ENCODE assay signal across 15 cellular contexts in genomic region chr15:63983071-63983711, GRCh38.
DNase-seq lines count a peak whose midpoint lies in the region; ATAC-seq, FAIRE-seq and TF ChIP-seq lines count a peak whose summit lies in the region.
"Had no signal": no experiment of that assay in that cellular context is flagged by ENCODE, and none has a peak within 500 bp of the region (broad histone marks: within the 10 kb centered on the region; RNA-seq: fewer than 3 reads in every experiment).

No MANE protein-coding gene starts in this region.

- H3K9me1 ChIP-seq in K562 (ENCODE audit: control insufficient read depth, insufficient read depth, low read length), result no peaks in the 10 kb centered on the region

- H3K9me3 Mint-ChIP-seq in activated T-helper 17 cell treated with anti-CD3 and anti-CD28 coated beads, Interleukin-2, amount 50 U/mL, for 72 hours, result no peaks in the 10 kb centered on the region
- H3K9me3 Mint-ChIP-seq: activated CD4-positive, alpha-beta memory T cell treated with anti-CD3 and anti-CD28 coated beads, Interleukin-2, amount 10 ng/mL, durations not matched to agents 7 days and 5 days had no signal

- no peaks in the 10 kb centered on the region for H3K79me2 ChIP-seq in K562 (ENCODE audit: control insufficient read depth, insufficient read depth, low read length)
- no peaks in the 10 kb centered on the region for H3K79me2 ChIP-seq in mesendoderm (ENCODE audit: control insufficient read depth, insufficient read depth, low read length)
- H3K79me2 ChIP-seq: parathyroid adenoma had no signal

- H3K79me1 ChIP-seq in mesendoderm (ENCODE audit: low read length), result no peaks in the 10 kb centered on the region

- POLR2A ChIA-PET in AG04450 (lab: Yijun Ruan, JAX) (interaction anchor here (0.5 kb wide), 1 partner anchor 58 kb away, joined by 6 read pairs; no protein-coding TSS in a partner anchor), HEK293 (lab: Yijun Ruan, JAX) (no interaction called here), K562 (lab: Yijun Ruan, JAX) (interaction anchor here (0.6 to 1.3 kb wide), 3 partner anchors 8 to 94 kb away, joined by 3 to 5 read pairs (median 3); no protein-coding TSS in a partner anchor)

- no peak overlapping the region for H2BK120ac ChIP-seq in mesendoderm (ENCODE audit: low read depth, low read length)

- H3K4me1 ChIP-seq in HEK293 (ENCODE audit: control insufficient read depth, insufficient read depth, low read length) (no peaks in the 10 kb centered on the region), K562 (replicated peaks in 1 of 2; ENCODE audit: control insufficient read depth in 2 of 2, insufficient read depth in 2 of 2, low read length in 2 of 2) (peaks cover 17 to 29% of the 10 kb centered on the region in 2 experiments), mesendoderm (ENCODE audit: control insufficient read depth, low read depth, low read length) (no peaks in the 10 kb centered on the region)
- H3K4me1 ChIP-seq: parathyroid adenoma had no signal

- no peaks in the 10 kb centered on the region for H3K27me3 Mint-ChIP-seq in activated T-helper 17 cell treated with anti-CD3 and anti-CD28 coated beads, Interleukin-2, amount 50 U/mL, for 72 hours
- H3K27me3 Mint-ChIP-seq: activated CD4-positive, alpha-beta memory T cell treated with anti-CD3 and anti-CD28 coated beads, Interleukin-2, amount 10 ng/mL, durations not matched to agents 7 days and 5 days had no signal

- no peak for FAIRE-seq in K562 (lab: Jason Lieb, UNC)

- H3K4me2 ChIP-seq in K562 (ENCODE audit: insufficient read depth, low read length), result no peak overlapping the region
- H3K4me2 ChIP-seq in mesendoderm (ENCODE audit: low read length), result no peak overlapping the region

- TF ChIP-seq CTCF in AG04450 (IDR thresholded peaks at IDR 0.05; ENCODE audit: low read depth, low read length) (0 out of 2 replicates have a peak, but pooled peaks have one; percentile 7), HEK293 (tag by site-specific recombination; IDR thresholded peaks at IDR 0.05) (no peak), K562 (IDR thresholded peaks at IDR 0.05 in 2 of 3, conservative IDR thresholded peaks at IDR 0.05 in 1 of 3; ENCODE audit: insufficient read depth in 2 of 3, low read depth in 1 of 3, low read length in 3 of 3) (peak; percentile 44 to 47 (median 44); a peak in 5 of 6 replicates), coronary artery (IDR thresholded peaks at IDR 0.05) (no peak)

- no peak overlapping the region for H3K4ac ChIP-seq in mesendoderm (ENCODE audit: low read depth, low read length)

- TF ChIP-seq RAD21 in K562 (CRISPR knock-in tag; conservative IDR thresholded peaks at IDR 0.05 in 1 of 2, IDR thresholded peaks at IDR 0.05 in 1 of 2), result peak in 1 of 2 experiments; percentile 61; a peak in 2 of 4 replicates

- H3K36me3 ChIP-seq in HEK293 (ENCODE audit: control insufficient read depth in 2 of 2, insufficient read depth in 1 of 2, low read length in 2 of 2) (no peaks in the 10 kb centered on the region), K562 (ENCODE audit: control insufficient read depth, insufficient read depth, low read length) (no peaks in the 10 kb centered on the region), mesendoderm (ENCODE audit: control insufficient read depth, insufficient read depth, low read length) (no peaks in the 10 kb centered on the region)
- H3K36me3 ChIP-seq: adrenal gland, BLaER1, tibial artery had no signal

- ATAC-seq in K562 (peak; percentile 72), GM19035 (IDR thresholded peaks at IDR 0.05; ENCODE audit: unreplicated experiment) (no peak)
- ATAC-seq in activated T-helper 17 cell treated with anti-CD3 and anti-CD28 coated beads, Interleukin-2, amount 50 U/mL, for 72 hours (replicated peaks), result no peak

- peaks cover 9% of the 10 kb centered on the region for H3K4me1 Mint-ChIP-seq in activated T-helper 17 cell treated with anti-CD3 and anti-CD28 coated beads, Interleukin-2, amount 50 U/mL, for 72 hours

- no peak overlapping the region for H4K5ac ChIP-seq in mesendoderm (ENCODE audit: low read length)

- H3K27ac ChIP-seq in AG04450 (ENCODE audit: low read depth, low read length) (no peak overlapping the region), HEK293 (ENCODE audit: extremely low read depth, low read depth, low read length) (no peak overlapping the region), K562 (ENCODE audit: extremely low read depth, low read depth, low read length) (no peak overlapping the region), mesendoderm (ENCODE audit: low read depth, low read length) (no peak overlapping the region), coronary artery (no peak overlapping the region)
- H3K27ac ChIP-seq: adrenal gland, BLaER1, epithelial cell of prostate, parathyroid adenoma had no signal

- H3K9me3 ChIP-seq in AG04450 (ENCODE audit: control insufficient read depth, insufficient read depth, low read length), result no peaks in the 10 kb centered on the region
- H3K9me3 ChIP-seq in HEK293 (ENCODE audit: control insufficient read depth, insufficient read depth, low read depth, low read length), result no peaks in the 10 kb centered on the region
- H3K9me3 ChIP-seq in K562 (replicated peaks; ENCODE audit: control insufficient read depth, insufficient read depth, low read depth, low read length), result no peaks in the 10 kb centered on the region
- H3K9me3 ChIP-seq: adrenal gland, BLaER1, tibial artery had no signal

- peaks cover 9% of the 10 kb centered on the region for H3K27me3 ChIP-seq in AG04450 (ENCODE audit: control insufficient read depth, insufficient read depth, low read length)
- H3K27me3 ChIP-seq in K562 (ENCODE audit: control insufficient read depth in 2 of 2, insufficient read depth in 2 of 2, low read length in 2 of 2), result no peaks in the 10 kb centered on the region
- no peaks in the 10 kb centered on the region for H3K27me3 ChIP-seq in mesendoderm (ENCODE audit: insufficient read depth, low read length, poor library complexity)
- H3K27me3 ChIP-seq: adrenal gland, BLaER1, tibial artery had no signal

- H3K4me3 ChIP-seq in AG04450 (ENCODE audit: low read depth, low read length) (no peak overlapping the region), HEK293 (ENCODE audit: low read depth, low read length) (no peak overlapping the region), K562 (no peak overlapping the region), mesendoderm (ENCODE audit: low read length) (no peak overlapping the region), coronary artery (no peak overlapping the region)
- H3K4me3 ChIP-seq: adrenal gland, BLaER1, tibial artery had no signal

- TF ChIP-seq EP300 in K562 (IDR thresholded peaks at IDR 0.05; ENCODE audit: low read length), result no peak

- intact Hi-C loops in K562 (cut with micrococcal nuclease), result loop anchor here (2.0 to 5.0 kb wide), 2 partner anchors 92 to 231 kb away; no protein-coding TSS in a partner anchor

- H3K23ac ChIP-seq in mesendoderm (ENCODE audit: low read length), result no peak overlapping the region

- H2AFZ ChIP-seq in K562 (ENCODE audit: low read depth, low read length), result peak overlapping the region; percentile 38; the same call in 1 of the 2 replicates
- H2AFZ ChIP-seq: parathyroid adenoma had no signal

- H2AK5ac ChIP-seq in mesendoderm (ENCODE audit: low read length), result no peak overlapping the region

- no peaks in the 10 kb centered on the region for H4K20me1 ChIP-seq in K562 (replicated peaks; ENCODE audit: control insufficient read depth, insufficient read depth, low read length)
- H4K20me1 ChIP-seq: BLaER1 had no signal

- no peak overlapping the region for H3K4me3 Mint-ChIP-seq in activated T-helper 17 cell treated with anti-CD3 and anti-CD28 coated beads, Interleukin-2, amount 50 U/mL, for 72 hours
- H3K4me3 Mint-ChIP-seq: activated CD4-positive, alpha-beta memory T cell treated with anti-CD3 and anti-CD28 coated beads, Interleukin-2, amount 10 ng/mL, durations not matched to agents 7 days and 5 days; immature natural killer cell had no signal

- H3K36me3 Mint-ChIP-seq in activated T-helper 17 cell treated with anti-CD3 and anti-CD28 coated beads, Interleukin-2, amount 50 U/mL, for 72 hours (ENCODE audit: low read depth), result no peaks in the 10 kb centered on the region

- H3K9ac ChIP-seq in K562 (ENCODE audit: insufficient read depth in 1 of 2, low read depth in 2 of 2, low read length in 2 of 2) (peak overlapping the region in 1 of 2 experiments; percentile 36; a peak in 1 of 4 replicates), mesendoderm (ENCODE audit: low read length) (no peak overlapping the region)
- H3K9ac ChIP-seq: BLaER1, parathyroid adenoma had no signal

- DNase-seq in AG04450 (ENCODE audit: low read depth, low spot score), result no peak
- peak in 1 of 4 experiments; percentile 40 for DNase-seq in K562 (ENCODE audit: extremely low read depth in 1 of 4, low spot score in 3 of 4)
- peak; percentile 19 for DNase-seq in mesendoderm
- DNase-seq in NCI-H2081 (lab: John Stamatoyannopoulos, UW), result no peak
- DNase-seq in coronary artery (ENCODE audit: low spot score), result no peak
- DNase-seq: activated CD4-positive, alpha-beta memory T cell treated with anti-CD3 and anti-CD28 coated beads, Interleukin-2, amount 10 ng/mL, durations not matched to agents 7 days and 5 days; immature natural killer cell; tibial artery had no signal

- no TSS peak for BruUV-seq in K562 (replicated peaks; lab: Mats Ljungman, UMichigan)

- CTCF ChIA-PET in AG04450 (lab: Charles Lee), result interaction anchor here (1.0 kb wide), 1 partner anchor 230 kb away, joined by 3 read pairs; no protein-coding TSS in a partner anchor
- CTCF ChIA-PET in HEK293 (lab: Yijun Ruan, JAX), result no interaction called here
- CTCF ChIA-PET in K562 (lab: Yijun Ruan, JAX; ENCODE audit: low intra/inter-chr PET ratio), result no interaction called here

- H3K56ac ChIP-seq in mesendoderm (ENCODE audit: low read length), result no peak overlapping the region

- 78% methylated on average over 19 of the region's 19 CpGs for WGBS in K562 (ENCODE audit: insufficient coverage, low coverage, missing lambda C conversion rate)
- no CpG with 5 or more reads among the region's 19 CpGs for WGBS in mesendoderm (ENCODE audit: extremely low coverage, insufficient coverage, low lambda C conversion rate)

- H2BK5ac ChIP-seq in mesendoderm (ENCODE audit: low read length), result no peak overlapping the region

- in situ Hi-C loops in K562 (cut with MboI), result no loop called here

- H3K18ac ChIP-seq in mesendoderm (ENCODE audit: low read length), result no peak overlapping the region

- no peak overlapping the region for H3K27ac Mint-ChIP-seq in activated T-helper 17 cell treated with anti-CD3 and anti-CD28 coated beads, Interleukin-2, amount 50 U/mL, for 72 hours
- H3K27ac Mint-ChIP-seq: activated CD4-positive, alpha-beta memory T cell treated with anti-CD3 and anti-CD28 coated beads, Interleukin-2, amount 10 ng/mL, durations not matched to agents 7 days and 5 days had no signal

- H2BK15ac ChIP-seq in mesendoderm (replicated peaks; ENCODE audit: low read depth), result no peak overlapping the region

- no peak for TF ChIP-seq POLR2A in K562 (conservative IDR thresholded peaks at IDR 0.05)

- H4K8ac ChIP-seq in mesendoderm (ENCODE audit: low read depth, low read length), result no peak overlapping the region

TF ChIP-seq in HEK293, 187 proteins besides CTCF, POLR2A, EP300 and RAD21 (continues in another document):
- TF ChIP-seq ZNF112 (tag by site-specific recombination; IDR thresholded peaks at IDR 0.05), result no peak
- no peak for TF ChIP-seq ZNF140 (tag by site-specific recombination; IDR thresholded peaks at IDR 0.05)

TF ChIP-seq in K562, 482 proteins besides CTCF, POLR2A, EP300 and RAD21 (continues in another document):
- no peak for TF ChIP-seq ZNF696 (CRISPR knock-in tag; conservative IDR thresholded peaks at IDR 0.05)
- TF ChIP-seq POU5F1 (IDR thresholded peaks at IDR 0.05; ENCODE audit: borderline replicate concordance, low read depth, low read length, partially characterized antibody), result no peak

Comparison
In these comparisons a context has a peak if more than half of its experiments do, and no peak if none do; other contexts are left out.
1. CTCF ChIP-seq: peak in AG04450 (single experiment) and K562 (3 of 3); none in HEK293 (single experiment) and coronary artery (single experiment).